Comparison of ENCODE assay signal across 11 cellular contexts in the genomic region with DNA sequence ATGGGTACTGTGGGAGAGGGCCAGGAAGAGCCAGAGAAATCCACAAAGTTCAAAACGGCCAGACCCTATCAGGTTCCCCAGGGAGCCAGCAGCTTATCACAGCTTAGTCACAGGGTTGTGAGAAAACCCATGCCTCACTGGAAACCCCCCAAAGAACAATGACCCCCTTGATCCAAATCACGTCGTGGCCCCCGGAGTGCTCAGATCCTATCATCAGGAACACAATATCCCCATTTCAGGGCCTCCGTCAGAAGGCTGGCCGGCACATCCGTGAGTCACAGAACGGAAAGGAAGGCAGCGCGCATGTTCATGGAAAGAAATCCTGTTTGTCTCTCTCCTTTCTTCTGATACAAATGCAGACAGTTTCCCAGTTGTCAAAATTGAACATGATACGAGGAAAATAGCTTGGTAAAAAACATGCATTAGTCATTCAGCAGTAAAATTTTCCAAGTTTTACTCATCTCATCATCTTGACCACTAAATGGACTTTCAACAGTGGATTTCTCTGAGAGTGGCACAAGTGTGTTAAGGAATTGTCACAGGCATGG.
A peak's percentile ranks its signal among the peaks of the same experiment; 100 is the strongest.
DNase-seq lines count a peak whose midpoint lies in the region; ATAC-seq and TF ChIP-seq lines count a peak whose summit lies in the region.
"Had no signal": no experiment of that assay in that cellular context is flagged by ENCODE, and none has a peak within 500 bp of the region (broad histone marks: within the 10 kb centered on the region; RNA-seq: fewer than 3 reads in every experiment).

No MANE protein-coding gene starts in this region.

- no peak overlapping the region for H3K23ac ChIP-seq in trophoblast cell (ENCODE audit: low read length)

- H3K14ac ChIP-seq in trophoblast cell (ENCODE audit: low read length) = no peak overlapping the region

- H3K79me1 ChIP-seq in trophoblast cell (ENCODE audit: low read length) = no peaks in the 10 kb centered on the region

- H3K4me1 ChIP-seq in SJCRH30 (peaks cover 10% of the 10 kb centered on the region), trophoblast cell (ENCODE audit: control insufficient read depth in 1 of 2, insufficient read depth in 2 of 2, low read length in 2 of 2) (peaks cover 0 to 4% of the 10 kb centered on the region in 2 experiments)

- ATAC-seq in GM18517 (IDR thresholded peaks at IDR 0.05; ENCODE audit: unreplicated experiment) (no peak), HG02623 (IDR thresholded peaks at IDR 0.05; ENCODE audit: unreplicated experiment) (no peak)

- H3K9me3 ChIP-seq in SJCRH30 (replicated peaks) = no peaks in the 10 kb centered on the region
- peaks cover 6% of the 10 kb centered on the region for H3K9me3 ChIP-seq in trophoblast cell (ENCODE audit: insufficient read depth, low read depth, low read length)

- H3K79me2 ChIP-seq in trophoblast cell (ENCODE audit: control insufficient read depth, insufficient read depth, low read length, poor library complexity) = no peaks in the 10 kb centered on the region

- H3K27me3 ChIP-seq in SJCRH30 = no peaks in the 10 kb centered on the region
- no peaks in the 10 kb centered on the region for H3K27me3 ChIP-seq in trophoblast cell (ENCODE audit: insufficient read depth, low read length)

- no peak overlapping the region for H3K9ac ChIP-seq in trophoblast cell (ENCODE audit: low read length)

- H4K8ac ChIP-seq in trophoblast cell (ENCODE audit: low read depth, low read length) = no peak overlapping the region

- H3K4me3 ChIP-seq in SJCRH30 (peak overlapping the region; percentile 29), fibroblast of villous mesenchyme (ENCODE audit: low read depth, low read length) (no peak overlapping the region), trophoblast cell (ENCODE audit: low read depth, low read length) (no peak overlapping the region)

- no peak overlapping the region for H2BK12ac ChIP-seq in trophoblast cell (ENCODE audit: low read length)

- no peak overlapping the region for H4K12ac ChIP-seq in trophoblast cell (ENCODE audit: low read depth, low read length)

- no peak overlapping the region for H4K91ac ChIP-seq in trophoblast cell (ENCODE audit: low read depth, low read length)

- H2AFZ ChIP-seq in trophoblast cell (ENCODE audit: insufficient read depth, low read length, poor library complexity) = no peak overlapping the region

- H2BK120ac ChIP-seq in trophoblast cell (ENCODE audit: insufficient read depth, low read length, poor library complexity) = no peak overlapping the region

- H3K27ac ChIP-seq in SJCRH30 = peak overlapping the region; percentile 52
- H3K27ac ChIP-seq in trophoblast cell (ENCODE audit: low read depth, low read length) = no peak overlapping the region

- no peak overlapping the region for H3K4me2 ChIP-seq in trophoblast cell (ENCODE audit: low read length)

- no peak overlapping the region for H2BK5ac ChIP-seq in trophoblast cell (ENCODE audit: low read depth, low read length, poor library complexity)

- no peak for TF ChIP-seq CTCF in fibroblast of villous mesenchyme (IDR thresholded peaks at IDR 0.05; ENCODE audit: insufficient read depth, low read depth, low read length)

- peak; percentile 85 for DNase-seq in AG20443 (ENCODE audit: low spot score)
- peak; percentile 50 to 71 for DNase-seq in SJCRH30
- peak; percentile 80 for DNase-seq in fibroblast of villous mesenchyme (ENCODE audit: low read depth)
- peak; percentile 43 to 64 for DNase-seq in trophoblast cell
- DNase-seq in DMS153 treated with DMSO at 0.1 percent for 48 hours (lab: John Stamatoyannopoulos, UW; ENCODE audit: unreplicated experiment) = no peak
- DNase-seq in NCI-H1092 (lab: John Stamatoyannopoulos, UW) = no peak
- DNase-seq: activated effector memory CD4-positive, alpha-beta T cell treated with anti-CD3 and anti-CD28 coated beads, Interleukin-2, amount 50 U/mL, for 16 hours; DND-41; NK-92 treated with Interleukin-12 subunit alpha and Interleukin-12 subunit beta, amount 100 ng/mL, for 24 hours had no signal

- no peak overlapping the region for H3K4ac ChIP-seq in trophoblast cell (ENCODE audit: low read depth, low read length)

- no peak overlapping the region for H3K18ac ChIP-seq in trophoblast cell (ENCODE audit: low read length)

- H2AK5ac ChIP-seq in trophoblast cell (ENCODE audit: low read length) = no peak overlapping the region

- no CpG with 5 or more reads among the region's 11 CpGs for WGBS in trophoblast cell (ENCODE audit: extremely low coverage, insufficient coverage, insufficient read length)

- H3K36me3 ChIP-seq in SJCRH30 (no peaks in the 10 kb centered on the region), trophoblast cell (ENCODE audit: control insufficient read depth in 1 of 2, insufficient read depth in 2 of 2, low read length in 2 of 2) (no peaks in the 10 kb centered on the region)

Comparison
In these comparisons a context has a peak if more than half of its experiments do, and no peak if none do; other contexts are left out.
1. DNase-seq: peak in AG20443 (single experiment), SJCRH30 (2 of 2), fibroblast of villous mesenchyme (single experiment) and trophoblast cell (2 of 2); none in DMS153 treated with DMSO at 0.1 percent for 48 hours (single experiment) and NCI-H1092 (single experiment).